ENCODE assay signal across 26 cellular contexts in the genomic region with DNA sequence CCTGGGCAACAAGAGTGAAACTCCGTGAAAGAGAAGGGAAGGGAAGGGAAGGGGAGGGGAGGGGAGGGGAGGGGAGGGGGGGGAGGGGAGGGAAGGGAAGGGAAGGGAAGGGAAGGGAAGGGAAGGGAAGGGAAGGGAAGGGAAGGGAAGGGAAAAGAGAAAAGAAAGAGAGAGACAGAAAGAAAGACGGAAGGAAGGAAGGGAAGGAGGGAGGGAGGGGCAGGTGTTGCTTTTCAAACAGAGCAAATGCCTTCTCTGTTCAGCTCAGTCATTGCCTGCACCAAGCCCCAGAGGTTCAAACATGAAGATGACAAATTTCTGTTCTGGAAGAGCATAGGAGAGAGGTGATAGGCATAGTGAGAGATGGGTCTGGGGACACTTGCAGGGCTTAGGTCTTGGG.
"Had no signal": no experiment of that assay in that cellular context is flagged by ENCODE, and none has a peak within 500 bp of the region (broad histone marks: within the 10 kb centered on the region; RNA-seq: fewer than 3 reads in every experiment).

No MANE protein-coding gene starts in this region.

- H3K9me3 ChIP-seq: colonic mucosa, gastrocnemius medialis had no signal

- DNase-seq: colonic mucosa; cortex of kidney; dorsolateral prefrontal cortex; effector CD4-positive, alpha-beta T cell; effector CD8-positive, alpha-beta T cell; effector memory CD4-positive, alpha-beta T cell; effector memory CD8-positive, alpha-beta T cell; endodermal cell; erythroblast; esophagus squamous epithelium; foreskin fibroblast; foreskin keratinocyte; foreskin melanocyte; gastrocnemius medialis; glutamatergic neuron; head of caudate nucleus; heart left ventricle; heart right ventricle had no signal

- H3K4me3 ChIP-seq: colonic mucosa, coronary artery, dorsolateral prefrontal cortex, esophagus muscularis mucosa, esophagus squamous epithelium, gastrocnemius medialis, gastroesophageal sphincter, heart left ventricle, heart right ventricle had no signal

- ATAC-seq: effector memory CD8-positive, alpha-beta T cell; foreskin keratinocyte; gastrocnemius medialis; gastroesophageal sphincter; heart left ventricle; heart right ventricle had no signal

- FAIRE-seq: colon, endometrium, endothelial cell of umbilical vein, frontal cortex had no signal

- H3K27ac ChIP-seq: colonic mucosa, coronary artery, dorsolateral prefrontal cortex, epithelial cell of prostate, esophagus muscularis mucosa, esophagus squamous epithelium, foreskin keratinocyte, gastrocnemius medialis, gastroesophageal sphincter, heart left ventricle, heart right ventricle had no signal

- H3K36me3 ChIP-seq: colonic mucosa, esophagus muscularis mucosa, esophagus squamous epithelium, gastrocnemius medialis, gastroesophageal sphincter, heart left ventricle, heart right ventricle had no signal

- H3K4me1 ChIP-seq: colonic mucosa, esophagus muscularis mucosa, esophagus squamous epithelium, foreskin keratinocyte, gastrocnemius medialis, gastroesophageal sphincter, heart left ventricle, heart right ventricle had no signal

- H3K27me3 ChIP-seq: colonic mucosa, esophagus squamous epithelium, foreskin keratinocyte, gastrocnemius medialis had no signal
